Comparison of ENCODE assay signal across 10 cellular contexts in the genomic region with DNA sequence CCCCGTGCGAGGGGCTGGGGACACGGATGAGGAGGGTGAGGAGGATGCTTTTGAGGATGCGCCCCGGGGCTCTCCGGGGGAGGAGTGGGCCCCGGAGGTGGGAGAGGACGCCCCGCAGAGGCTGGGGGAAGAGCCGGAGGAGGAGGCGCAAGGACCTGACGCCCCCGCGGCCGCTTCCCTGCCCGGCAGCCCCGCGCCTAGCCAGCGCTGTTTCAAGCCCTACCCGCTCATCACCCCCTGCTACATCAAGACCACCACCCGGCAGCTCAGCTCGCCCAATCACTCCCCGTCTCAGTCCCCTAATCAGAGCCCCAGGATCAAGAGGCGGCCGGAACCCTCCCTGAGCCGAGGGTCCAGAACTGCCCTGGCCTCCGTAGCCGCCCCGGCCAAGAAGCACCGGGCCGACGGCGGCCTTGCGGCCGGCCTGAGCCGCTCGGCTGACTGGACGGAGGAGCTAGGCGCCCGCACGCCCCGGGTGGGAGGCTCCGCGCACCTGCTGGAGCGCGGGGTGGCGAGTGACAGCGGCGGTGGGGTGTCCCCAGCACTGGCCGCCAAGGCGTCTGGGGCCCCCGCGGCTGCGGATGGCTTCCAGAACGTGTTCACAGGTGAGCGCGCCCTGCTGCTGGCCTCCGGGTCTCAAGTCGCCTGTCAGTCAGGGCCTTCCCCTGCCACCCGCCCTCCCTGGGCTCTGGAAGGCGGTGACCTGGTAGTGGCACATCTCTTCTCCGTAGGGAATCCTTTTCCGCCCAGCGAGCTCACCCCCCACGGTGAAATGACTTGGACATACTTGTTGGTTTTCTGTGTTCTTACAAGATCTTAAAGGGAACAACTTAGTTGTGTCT.
A peak's percentile ranks its signal among the peaks of the same experiment; 100 is the strongest.
DNase-seq lines count a peak whose midpoint lies in the region.
"Had no signal": no experiment of that assay in that cellular context is flagged by ENCODE, and none has a peak within 500 bp of the region (broad histone marks: within the 10 kb centered on the region; RNA-seq: fewer than 3 reads in every experiment).

No MANE protein-coding gene starts in this region.

- H3K4me3 ChIP-seq in iPS-18c (ENCODE audit: insufficient read depth, low read depth, low read length): peak overlapping the region; percentile 77

- H3K9me3 ChIP-seq in iPS-18c (ENCODE audit: control insufficient read depth, insufficient read depth, low read length): no peaks in the 10 kb centered on the region

- peak; percentile 39 to 66 for DNase-seq in NCI-H2081 (lab: John Stamatoyannopoulos, UW)
- DNase-seq in NCI-H2081 treated with DMSO at 0.1 percent for 48 hours (lab: John Stamatoyannopoulos, UW): no peak
- DNase-seq in substantia nigra (lab: John Stamatoyannopoulos, UW): peak in 8 of 49 donors; percentile 4 to 66 (median 18)
- DNase-seq in midbrain (lab: John Stamatoyannopoulos, UW): no peak
- DNase-seq in stimulated activated CD4-positive, alpha-beta T cell treated with anti-CD3 and anti-CD28 coated beads, Interleukin-12 subunit alpha, Interleukin-12 subunit beta, amount 100 ng/mL, for 4 hours: no peak
- DNase-seq in NCI-H1694 (lab: John Stamatoyannopoulos, UW): no peak
- DNase-seq: activated naive CD4-positive, alpha-beta T cell treated with Interleukin-2 at 50 U/mL for 16 hours; AML-193 had no signal

- H3K27ac ChIP-seq in angular gyrus (ENCODE audit: low read depth, low read length) (peak overlapping the region; percentile 87), substantia nigra (ENCODE audit: low read depth, low read length, poor library complexity, severe bottlenecking) (peak overlapping the region; percentile 58)

Comparison
In these comparisons a context has a peak if more than half of its experiments do, and no peak if none do; other contexts are left out.
1. DNase-seq: peak in NCI-H2081 (2 of 2); none in NCI-H2081 treated with DMSO at 0.1 percent for 48 hours (single experiment), midbrain (single experiment), stimulated activated CD4-positive, alpha-beta T cell treated with anti-CD3 and anti-CD28 coated beads, Interleukin-12 subunit alpha, Interleukin-12 subunit beta, amount 100 ng/mL, for 4 hours (single experiment) and NCI-H1694 (single experiment).